1 cellular context compared by ENCODE assay signal in genomic region chr18:9008709-9009635, GRCh38.
TF ChIP-seq lines count a peak whose summit lies in the region.

No MANE protein-coding gene starts in this region.

TF ChIP-seq in GM23338, 12 proteins besides CTCF, POLR2A, EP300 and RAD21 (continued from another document):
- TF ChIP-seq, protein P1, sequence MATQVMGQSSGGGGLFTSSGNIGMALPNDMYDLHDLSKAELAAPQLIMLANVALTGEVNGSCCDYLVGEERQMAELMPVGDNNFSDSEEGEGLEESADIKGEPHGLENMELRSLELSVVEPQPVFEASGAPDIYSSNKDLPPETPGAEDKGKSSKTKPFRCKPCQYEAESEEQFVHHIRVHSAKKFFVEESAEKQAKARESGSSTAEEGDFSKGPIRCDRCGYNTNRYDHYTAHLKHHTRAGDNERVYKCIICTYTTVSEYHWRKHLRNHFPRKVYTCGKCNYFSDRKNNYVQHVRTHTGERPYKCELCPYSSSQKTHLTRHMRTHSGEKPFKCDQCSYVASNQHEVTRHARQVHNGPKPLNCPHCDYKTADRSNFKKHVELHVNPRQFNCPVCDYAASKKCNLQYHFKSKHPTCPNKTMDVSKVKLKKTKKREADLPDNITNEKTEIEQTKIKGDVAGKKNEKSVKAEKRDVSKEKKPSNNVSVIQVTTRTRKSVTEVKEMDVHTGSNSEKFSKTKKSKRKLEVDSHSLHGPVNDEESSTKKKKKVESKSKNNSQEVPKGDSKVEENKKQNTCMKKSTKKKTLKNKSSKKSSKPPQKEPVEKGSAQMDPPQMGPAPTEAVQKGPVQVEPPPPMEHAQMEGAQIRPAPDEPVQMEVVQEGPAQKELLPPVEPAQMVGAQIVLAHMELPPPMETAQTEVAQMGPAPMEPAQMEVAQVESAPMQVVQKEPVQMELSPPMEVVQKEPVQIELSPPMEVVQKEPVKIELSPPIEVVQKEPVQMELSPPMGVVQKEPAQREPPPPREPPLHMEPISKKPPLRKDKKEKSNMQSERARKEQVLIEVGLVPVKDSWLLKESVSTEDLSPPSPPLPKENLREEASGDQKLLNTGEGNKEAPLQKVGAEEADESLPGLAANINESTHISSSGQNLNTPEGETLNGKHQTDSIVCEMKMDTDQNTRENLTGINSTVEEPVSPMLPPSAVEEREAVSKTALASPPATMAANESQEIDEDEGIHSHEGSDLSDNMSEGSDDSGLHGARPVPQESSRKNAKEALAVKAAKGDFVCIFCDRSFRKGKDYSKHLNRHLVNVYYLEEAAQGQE (IDR thresholded peaks at IDR 0.05; ENCODE audit: unreplicated experiment), result no peak
- TF ChIP-seq ZNF114 (CRISPR knock-in tag; IDR thresholded peaks at IDR 0.05), result no peak
- TF ChIP-seq, protein P2, sequence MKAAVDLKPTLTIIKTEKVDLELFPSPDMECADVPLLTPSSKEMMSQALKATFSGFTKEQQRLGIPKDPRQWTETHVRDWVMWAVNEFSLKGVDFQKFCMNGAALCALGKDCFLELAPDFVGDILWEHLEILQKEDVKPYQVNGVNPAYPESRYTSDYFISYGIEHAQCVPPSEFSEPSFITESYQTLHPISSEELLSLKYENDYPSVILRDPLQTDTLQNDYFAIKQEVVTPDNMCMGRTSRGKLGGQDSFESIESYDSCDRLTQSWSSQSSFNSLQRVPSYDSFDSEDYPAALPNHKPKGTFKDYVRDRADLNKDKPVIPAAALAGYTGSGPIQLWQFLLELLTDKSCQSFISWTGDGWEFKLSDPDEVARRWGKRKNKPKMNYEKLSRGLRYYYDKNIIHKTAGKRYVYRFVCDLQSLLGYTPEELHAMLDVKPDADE (IDR thresholded peaks at IDR 0.05), result no peak
- TF ChIP-seq EZH2phosphoT487 (IDR thresholded peaks at IDR 0.05; ENCODE audit: unreplicated experiment), result no peak
- TF ChIP-seq JUNB (IDR thresholded peaks at IDR 0.05; ENCODE audit: unreplicated experiment), result no peak
- TF ChIP-seq ZNF331 (CRISPR knock-in tag; IDR thresholded peaks at IDR 0.05; ENCODE audit: low read depth), result no peak
- no peak for TF ChIP-seq ZNF462 (CRISPR knock-in tag; IDR thresholded peaks at IDR 0.05)
- no peak for TF ChIP-seq STAT1 (IDR thresholded peaks at IDR 0.05; ENCODE audit: unreplicated experiment)
- TF ChIP-seq POLR2AphosphoS5 (IDR thresholded peaks at IDR 0.05; ENCODE audit: low read depth), result no peak
